In genomic region chr12:71756054-71756675, GRCh38 we compare ENCODE assay signal across 8 cellular contexts. TPM values are rescaled to one million over a fixed set of nuclear protein-coding genes. Genes with fewer than 3 reads are reported as not detected.
DNase-seq lines count a peak whose midpoint lies in the region; ATAC-seq and TF ChIP-seq lines count a peak whose summit lies in the region.

No MANE protein-coding gene starts in this region.

- peaks cover 62% of the 10 kb centered on the region for H3K79me2 ChIP-seq in Karpas-422 (ENCODE audit: low read length)

- peaks cover 3% of the 10 kb centered on the region for H3K4me1 ChIP-seq in A673 (ENCODE audit: insufficient read depth, low read length, poor library complexity, severe bottlenecking)
- H3K4me1 ChIP-seq in Karpas-422 (ENCODE audit: low read length), result peaks cover 17% of the 10 kb centered on the region
- peaks cover 9 to 19% of the 10 kb centered on the region in 2 donors for H3K4me1 ChIP-seq in duodenal mucosa (ENCODE audit: control insufficient read depth in 1 of 2, insufficient read depth in 2 of 2, low read length in 2 of 2)
- peaks cover 15% of the 10 kb centered on the region for H3K4me1 ChIP-seq in muscle layer of colon (ENCODE audit: insufficient read depth, low read length)

- BruUV-seq in A673 (replicated peaks; lab: Mats Ljungman, UMichigan), result TSS peak; percentile 39

- H3K9ac ChIP-seq in Karpas-422 (ENCODE audit: low read length) (peak overlapping the region; percentile 90), duodenal mucosa (ENCODE audit: low read depth in 1 of 2, low read length in 2 of 2) (peak overlapping the region; percentile 81 to 94), muscle layer of colon (ENCODE audit: low read length) (peak overlapping the region; percentile 91)

- no peak overlapping the region for H2AFZ ChIP-seq in Karpas-422 (ENCODE audit: low read length)

- ATAC-seq in GM21381 (IDR thresholded peaks at IDR 0.05; ENCODE audit: unreplicated experiment) (no peak), HG02759 (IDR thresholded peaks at IDR 0.05; ENCODE audit: unreplicated experiment) (no peak)

- POLR2A ChIA-PET in A673 (lab: Charles Lee; ENCODE audit: low non-redundant PET), result no interaction called here

- H3K36me3 ChIP-seq in A673 (ENCODE audit: insufficient read depth, low read length, poor library complexity, severe bottlenecking) (peaks cover 42% of the 10 kb centered on the region), Karpas-422 (ENCODE audit: insufficient read depth, low read length) (peaks cover 49% of the 10 kb centered on the region), duodenal mucosa (ENCODE audit: control insufficient read depth in 1 of 2, insufficient read depth in 2 of 2, low read length in 2 of 2) (peaks cover 21 to 28% of the 10 kb centered on the region in 2 donors), muscle layer of colon (ENCODE audit: insufficient read depth, low read length) (peaks cover 10% of the 10 kb centered on the region)

- no peak for TF ChIP-seq CTCF in A673 (conservative IDR thresholded peaks at IDR 0.05; ENCODE audit: low read depth, low read length)

- H3K27me3 ChIP-seq in A673 (replicated peaks; ENCODE audit: insufficient read depth, low read depth, low read length, poor library complexity) (no peaks in the 10 kb centered on the region), Karpas-422 (ENCODE audit: low read length) (no peaks in the 10 kb centered on the region), duodenal mucosa (ENCODE audit: control insufficient read depth in 1 of 2, insufficient read depth in 2 of 2, low read length in 2 of 2) (no peaks in the 10 kb centered on the region), muscle layer of colon (ENCODE audit: control insufficient read depth in 1 of 2, insufficient read depth in 2 of 2, low read length in 2 of 2) (no peaks in the 10 kb centered on the region)

- H3K4me3 ChIP-seq in A673 (ENCODE audit: low read depth, low read length, poor library complexity, severe bottlenecking), result peak overlapping the region; percentile 96
- peak overlapping the region; percentile 87 for H3K4me3 ChIP-seq in Karpas-422 (ENCODE audit: low read length)
- peak overlapping the region; percentile 82 to 96 for H3K4me3 ChIP-seq in duodenal mucosa (ENCODE audit: low read depth in 1 of 2, low read length in 2 of 2)
- H3K4me3 ChIP-seq in muscle layer of colon (ENCODE audit: low read depth in 1 of 2, low read length in 2 of 2), result peak overlapping the region; percentile 85 to 93

- H3K4me2 ChIP-seq in Karpas-422 (ENCODE audit: low read depth, low read length, poor library complexity, severe bottlenecking), result peak overlapping the region; percentile 88

- CTCF ChIA-PET in A673 (lab: Charles Lee), result interaction anchor here (0.7 kb wide), 1 partner anchor 141 kb away, joined by 3 read pairs; no protein-coding TSS in a partner anchor

- intact Hi-C loops in A673 (cut with micrococcal nuclease; ENCODE audit: unreplicated experiment), result no loop called here

- H4K20me1 ChIP-seq in Karpas-422 (ENCODE audit: insufficient read depth, low read depth, low read length), result no peaks in the 10 kb centered on the region; the same call in 1 of the 2 replicates

- no peak overlapping the region for H3K27ac ChIP-seq in A673 (ENCODE audit: low read depth, low read length, poor library complexity, severe bottlenecking)
- H3K27ac ChIP-seq in Karpas-422 (ENCODE audit: low read length), result no peak overlapping the region
- no peak overlapping the region for H3K27ac ChIP-seq in duodenal mucosa (ENCODE audit: low read depth, low read length)
- H3K27ac ChIP-seq in muscle layer of colon (ENCODE audit: low read depth, low read length), result peak overlapping the region; percentile 94

- H3K9me3 ChIP-seq in A673 (ENCODE audit: low read depth, low read length, poor library complexity, severe bottlenecking), result peaks cover 30% of the 10 kb centered on the region
- peaks cover 29% of the 10 kb centered on the region for H3K9me3 ChIP-seq in Karpas-422 (ENCODE audit: low read length)
- peaks cover 13 to 25% of the 10 kb centered on the region in 2 donors for H3K9me3 ChIP-seq in duodenal mucosa (ENCODE audit: control insufficient read depth in 1 of 2, low read length in 2 of 2)
- no peaks in the 10 kb centered on the region for H3K9me3 ChIP-seq in muscle layer of colon (ENCODE audit: low read length)

- H3K9me2 ChIP-seq in Karpas-422 (replicated peaks; ENCODE audit: insufficient read depth, low read length), result no peaks in the 10 kb centered on the region

- DNase-seq in A673 (ENCODE audit: low spot score), result no peak
- DNase-seq in Karpas-422, result no peak
- no peak for DNase-seq in mucosa of gallbladder (ENCODE audit: low spot score)
- no peak for DNase-seq in HUDEP-2 (lab: John Stamatoyannopoulos, UW; ENCODE audit: unreplicated experiment in 76 of 76)

RNA-seq across cellular contexts. Expression of gene RAB21, which starts 1.5 kb away (rescaled TPM):
- 105 and 109 TPM in 2 replicates for total RNA-seq in A673 (2021)
- total RNA-seq in Karpas-422 (2014; rRNA removed; shearing (Covaris generic); ENCODE audit: low replicate concordance), result 8.0 and 12.3 TPM in 2 replicates
- total RNA-seq in mucosa of gallbladder, result 72.1 TPM
